Comparison of ENCODE assay signal across 34 cellular contexts in the genomic region with DNA sequence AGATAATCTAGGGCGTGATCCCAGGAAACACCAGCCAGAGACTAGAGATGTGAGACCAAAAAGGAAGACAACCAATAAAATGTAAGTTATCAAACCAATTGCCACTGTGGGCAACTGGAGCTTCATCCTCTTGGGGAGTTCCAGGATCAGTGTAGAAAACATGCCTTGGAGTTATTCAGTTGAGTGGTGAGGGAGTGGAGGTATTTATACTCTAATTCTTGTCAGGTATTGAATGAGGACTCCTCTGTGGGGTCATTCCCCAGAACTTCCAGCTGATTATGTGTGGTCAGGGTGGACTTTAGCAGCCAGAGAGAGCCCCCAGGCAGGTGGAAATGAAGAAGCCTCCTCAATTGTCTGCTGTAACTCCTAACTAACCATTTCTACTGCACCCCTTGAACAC.
"Had no signal": no experiment of that assay in that cellular context is flagged by ENCODE, and none has a peak within 500 bp of the region (broad histone marks: within the 10 kb centered on the region; RNA-seq: fewer than 3 reads in every experiment).

No MANE protein-coding gene starts in this region.

- H3K36me3 ChIP-seq: MG63 had no signal

- DNase-seq: Karpas-422, Kasumi-1, MG63, MM.1S, MV-4-11, NCI-H1048, NCI-H1092, NCI-H1092 treated with DMSO at 0.1 percent for 48 hours, NCI-H1105, NCI-H1105 treated with DMSO at 0.1 percent for 48 hours, NCI-H1417, NCI-H1417 treated with DMSO at 0.1 percent for 48 hours, NCI-H1436, NCI-H1436 treated with DMSO at 0.1 percent for 48 hours, NCI-H146, NCI-H1694, NCI-H1694 treated with DMSO at 0.1 percent for 48 hours, NCI-H187, NCI-H187 treated with DMSO at 0.1 percent for 48 hours, NCI-H1930, NCI-H2029, NCI-H2029 treated with DMSO at 0.1 percent for 48 hours, NCI-H2081, NCI-H2081 treated with DMSO at 0.1 percent for 48 hours, NCI-H2107, NCI-H2171, NCI-H2171 treated with DMSO at 0.1 percent for 48 hours, NCI-H2227 treated with DMSO at 0.1 percent for 48 hours, NCI-H226, NCI-H345, NCI-H446, NCI-H446 treated with DMSO at 0.1 percent for 48 hours, NCI-H510A, NCI-H510A treated with DMSO at 0.1 percent for 48 hours had no signal

- H3K9me3 ChIP-seq: MG63 had no signal

- H3K4me3 ChIP-seq: MG63 had no signal
